ENCODE assay signal across 15 cellular contexts in genomic region chr6:46473866-46474265, GRCh38.
"Had no signal": no experiment of that assay in that cellular context is flagged by ENCODE, and none has a peak within 500 bp of the region (broad histone marks: within the 10 kb centered on the region; RNA-seq: fewer than 3 reads in every experiment).

No MANE protein-coding gene starts in this region.

- DNase-seq: activated CD4-positive, alpha-beta T cell treated with anti-CD3 and anti-CD28 coated beads, Interleukin-2, amount 10 ng/mL, durations not matched to agents 7 days and 5 days; activated CD8-positive, alpha-beta memory T cell treated with anti-CD3 and anti-CD28 coated beads for 24 hours; activated naive CD4-positive, alpha-beta T cell treated with anti-CD3 and anti-CD28 coated beads, Interleukin-2, amount 10 ng/mL, durations not matched to agents 7 days and 5 days; adrenal gland; endodermal cell; erythroblast; glutamatergic neuron; left ventricle myocardium inferior; pancreas; stimulated activated CD4-positive, alpha-beta T cell treated with anti-CD3 and anti-CD28 coated beads, Interleukin-2, amount 100 ng/mL, for 24 hours; stimulated activated naive CD8-positive, alpha-beta T cell treated with anti-CD3 and anti-CD28 coated beads, Interleukin-15, Interleukin-2, amounts not matched to agents 100 U/mL and 50 U/mL, for 24 hours had no signal

- H3K4me1 Mint-ChIP-seq: activated CD4-positive, alpha-beta T cell treated with anti-CD3 and anti-CD28 coated beads, Interleukin-2, amount 10 ng/mL, durations not matched to agents 7 days and 5 days; activated naive CD4-positive, alpha-beta T cell treated with anti-CD3 and anti-CD28 coated beads, Interleukin-2, amount 10 ng/mL, durations not matched to agents 7 days and 5 days; brain had no signal

- H3K9me3 Mint-ChIP-seq: activated CD4-positive, alpha-beta T cell treated with anti-CD3 and anti-CD28 coated beads, Interleukin-2, amount 10 ng/mL, durations not matched to agents 7 days and 5 days; activated naive CD4-positive, alpha-beta T cell treated with anti-CD3 and anti-CD28 coated beads, Interleukin-2, amount 10 ng/mL, durations not matched to agents 7 days and 5 days; brain; type B pancreatic cell had no signal

- H3K9me3 ChIP-seq: adrenal gland, left ventricle myocardium inferior, pancreas, suprapubic skin had no signal

- H3K27me3 ChIP-seq: adrenal gland, pancreas, suprapubic skin had no signal

- H3K4me3 Mint-ChIP-seq: activated CD4-positive, alpha-beta T cell treated with anti-CD3 and anti-CD28 coated beads, Interleukin-2, amount 10 ng/mL, durations not matched to agents 7 days and 5 days; activated naive CD4-positive, alpha-beta T cell treated with anti-CD3 and anti-CD28 coated beads, Interleukin-2, amount 10 ng/mL, durations not matched to agents 7 days and 5 days; brain; endodermal cell; type B pancreatic cell; WTC11 had no signal

- H3K27ac ChIP-seq: adrenal gland, left ventricle myocardium inferior, pancreas, suprapubic skin had no signal

- H3K36me3 Mint-ChIP-seq: activated naive CD4-positive, alpha-beta T cell treated with anti-CD3 and anti-CD28 coated beads, Interleukin-2, amount 10 ng/mL, durations not matched to agents 7 days and 5 days; brain; type B pancreatic cell had no signal

- H3K27me3 Mint-ChIP-seq: brain, type B pancreatic cell had no signal

- H3K4me1 ChIP-seq: adrenal gland, pancreas had no signal

- H3K4me3 ChIP-seq: adrenal gland, left ventricle myocardium inferior, pancreas, suprapubic skin had no signal

- H3K36me3 ChIP-seq: adrenal gland, left ventricle myocardium inferior, pancreas, suprapubic skin had no signal

- H3K27ac Mint-ChIP-seq: activated CD4-positive, alpha-beta T cell treated with anti-CD3 and anti-CD28 coated beads, Interleukin-2, amount 10 ng/mL, durations not matched to agents 7 days and 5 days; activated naive CD4-positive, alpha-beta T cell treated with anti-CD3 and anti-CD28 coated beads, Interleukin-2, amount 10 ng/mL, durations not matched to agents 7 days and 5 days; brain; endodermal cell; type B pancreatic cell; WTC11 had no signal
